ENCODE assay signal across 13 cellular contexts in the genomic region with DNA sequence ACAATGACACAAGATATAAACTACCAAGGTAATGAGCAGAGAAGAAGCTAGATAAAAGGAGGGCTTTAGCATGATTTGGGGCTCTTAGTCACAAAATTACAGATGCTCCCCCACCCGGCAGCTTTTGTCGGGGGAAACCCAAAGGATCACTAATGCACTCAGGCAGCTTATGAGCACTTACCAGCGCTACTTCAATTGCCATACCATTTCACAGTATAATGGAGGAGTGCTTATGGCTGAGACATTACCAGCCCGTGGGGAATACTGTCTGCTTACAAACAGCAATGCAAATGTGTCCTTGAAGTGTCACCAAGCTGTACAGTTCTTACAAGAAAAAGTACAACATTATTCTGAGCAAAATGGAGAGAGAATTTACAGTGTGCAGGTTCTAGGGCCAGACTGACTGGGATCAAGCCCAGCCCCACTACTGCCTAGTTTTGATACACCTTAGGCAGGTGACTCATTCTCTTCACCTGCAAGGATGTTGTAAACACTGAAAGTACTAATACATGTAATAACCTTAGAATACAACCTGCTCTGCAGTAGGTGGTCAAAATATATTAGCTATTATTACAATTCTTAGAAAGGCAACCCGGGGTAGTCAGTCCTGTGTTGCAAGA. TPM values are rescaled to one million over a fixed set of nuclear protein-coding genes. Genes with fewer than 3 reads are reported as not detected.
A peak's percentile ranks its signal among the peaks of the same experiment; 100 is the strongest.
DNase-seq lines count a peak whose midpoint lies in the region; ATAC-seq and TF ChIP-seq lines count a peak whose summit lies in the region.
"Had no signal": no experiment of that assay in that cellular context is flagged by ENCODE, and none has a peak within 500 bp of the region (broad histone marks: within the 10 kb centered on the region; RNA-seq: fewer than 3 reads in every experiment).

No MANE protein-coding gene starts in this region.

- no peak overlapping the region for H2BK12ac ChIP-seq in trophoblast cell (ENCODE audit: low read length)

- peaks cover 38 to 42% of the 10 kb centered on the region in 2 donors for H3K4me1 ChIP-seq in duodenal mucosa (ENCODE audit: control insufficient read depth in 1 of 2, insufficient read depth in 2 of 2, low read length in 2 of 2)
- peaks cover 16 to 17% of the 10 kb centered on the region in 2 experiments for H3K4me1 ChIP-seq in trophoblast cell (ENCODE audit: control insufficient read depth in 1 of 2, insufficient read depth in 2 of 2, low read length in 2 of 2)
- no peaks in the 10 kb centered on the region for H3K4me1 ChIP-seq in osteoblast (ENCODE audit: insufficient read depth, low read length)

- H3K18ac ChIP-seq in trophoblast cell (ENCODE audit: low read length): peak overlapping the region; percentile 40

- H4K12ac ChIP-seq in trophoblast cell (ENCODE audit: low read depth, low read length): no peak overlapping the region

- no peaks in the 10 kb centered on the region for H3K27me3 ChIP-seq in duodenal mucosa (ENCODE audit: control insufficient read depth in 1 of 2, insufficient read depth in 2 of 2, low read length in 2 of 2)
- no peaks in the 10 kb centered on the region for H3K27me3 ChIP-seq in trophoblast cell (ENCODE audit: insufficient read depth, low read length)
- no peaks in the 10 kb centered on the region for H3K27me3 ChIP-seq in osteoblast (ENCODE audit: insufficient read depth, low read length)
- H3K27me3 ChIP-seq: neutrophil had no signal

- H3K36me3 ChIP-seq in duodenal mucosa (ENCODE audit: control insufficient read depth in 1 of 2, insufficient read depth in 2 of 2, low read length in 2 of 2): peaks cover under 1 to 11% of the 10 kb centered on the region in 2 donors
- H3K36me3 ChIP-seq in trophoblast cell (ENCODE audit: control insufficient read depth in 1 of 2, insufficient read depth in 2 of 2, low read length in 2 of 2): peaks cover 0 to 3% of the 10 kb centered on the region in 2 experiments
- H3K36me3 ChIP-seq in osteoblast (ENCODE audit: insufficient read depth, low read length): no peaks in the 10 kb centered on the region

- peaks cover 32% of the 10 kb centered on the region for H4K20me1 ChIP-seq in osteoblast (ENCODE audit: insufficient read depth, low read length)

- peaks cover 9% of the 10 kb centered on the region for H3K79me2 ChIP-seq in trophoblast cell (ENCODE audit: control insufficient read depth, insufficient read depth, low read length, poor library complexity)
- H3K79me2 ChIP-seq in osteoblast (ENCODE audit: insufficient read depth, low read length): peaks cover 88% of the 10 kb centered on the region

- no peak overlapping the region for H3K14ac ChIP-seq in trophoblast cell (ENCODE audit: low read length)

- H2AK5ac ChIP-seq in trophoblast cell (ENCODE audit: low read length): no peak overlapping the region

- DNase-seq in D341Med (ENCODE audit: low spot score): peak; percentile 53
- DNase-seq in NCI-H2107 treated with DMSO at 0.1 percent for 48 hours (lab: John Stamatoyannopoulos, UW; ENCODE audit: unreplicated experiment): peak; percentile 48
- no peak for DNase-seq in trophoblast cell
- DNase-seq in effector CD4-positive, alpha-beta T cell: no peak
- DNase-seq in NCI-H82 treated with DMSO at 0.1 percent for 48 hours (lab: John Stamatoyannopoulos, UW; ENCODE audit: unreplicated experiment): no peak
- DNase-seq in osteoblast (ENCODE audit: insufficient read length, low spot score, missing footprints): no peak
- DNase-seq: activated CD4-positive, alpha-beta T cell treated with anti-CD3 and anti-CD28 coated beads, Interleukin-2, amount 50 U/mL, for 1 hour; head of caudate nucleus; Kasumi-1; left ventricle myocardium superior had no signal

- no peak overlapping the region for H4K8ac ChIP-seq in trophoblast cell (ENCODE audit: low read depth, low read length)

- H3K4me2 ChIP-seq in trophoblast cell (ENCODE audit: low read length) (no peak overlapping the region), osteoblast (ENCODE audit: insufficient read depth, low read length) (no peak overlapping the region)

- H3K79me1 ChIP-seq in trophoblast cell (ENCODE audit: low read length): peaks cover 8% of the 10 kb centered on the region

- H2BK5ac ChIP-seq in trophoblast cell (ENCODE audit: low read depth, low read length, poor library complexity): no peak overlapping the region

- no peak overlapping the region for H3K23ac ChIP-seq in trophoblast cell (ENCODE audit: low read length)

- H3K4me3 ChIP-seq in duodenal mucosa (ENCODE audit: low read depth in 1 of 2, low read length in 2 of 2) (peak overlapping the region; percentile 25 to 44), trophoblast cell (ENCODE audit: low read depth, low read length) (no peak overlapping the region), osteoblast (ENCODE audit: insufficient read depth, low read length) (no peak overlapping the region)

- no peak for ATAC-seq in HG03378 (IDR thresholded peaks at IDR 0.05; ENCODE audit: unreplicated experiment)

- no CpG with 5 or more reads among the region's 5 CpGs for WGBS in trophoblast cell (ENCODE audit: extremely low coverage, insufficient coverage, insufficient read length)

- peak overlapping the region; percentile 22 for H3K4ac ChIP-seq in trophoblast cell (ENCODE audit: low read depth, low read length)

- no peak overlapping the region for H2AFZ ChIP-seq in trophoblast cell (ENCODE audit: insufficient read depth, low read length, poor library complexity)
- no peak overlapping the region for H2AFZ ChIP-seq in osteoblast (ENCODE audit: low read length)

- peak overlapping the region; percentile 46 for H2BK120ac ChIP-seq in trophoblast cell (ENCODE audit: insufficient read depth, low read length, poor library complexity)

- H3K9ac ChIP-seq in duodenal mucosa (ENCODE audit: low read depth in 1 of 2, low read length in 2 of 2) (peak overlapping the region in 1 of 2 donors; percentile 7), trophoblast cell (ENCODE audit: low read length) (no peak overlapping the region)

- H4K91ac ChIP-seq in trophoblast cell (ENCODE audit: low read depth, low read length): no peak overlapping the region

- no peak for TF ChIP-seq CTCF in osteoblast (IDR thresholded peaks at IDR 0.05; ENCODE audit: extremely low read depth, low read depth, low read length)

- H3K9me3 ChIP-seq in duodenal mucosa (ENCODE audit: control insufficient read depth in 1 of 2, low read length in 2 of 2): no peaks in the 10 kb centered on the region
- H3K9me3 ChIP-seq in trophoblast cell (ENCODE audit: insufficient read depth, low read depth, low read length): no peaks in the 10 kb centered on the region
- no peaks in the 10 kb centered on the region for H3K9me3 ChIP-seq in osteoblast (ENCODE audit: low read depth, low read length)
- H3K9me3 ChIP-seq: neutrophil had no signal

- H3K27ac ChIP-seq in duodenal mucosa (ENCODE audit: low read depth, low read length): peak overlapping the region; percentile 67
- H3K27ac ChIP-seq in trophoblast cell (ENCODE audit: low read depth, low read length): peak overlapping the region; percentile 27
- H3K27ac ChIP-seq in osteoblast (ENCODE audit: low read depth, low read length): no peak overlapping the region
- H3K27ac ChIP-seq: neutrophil had no signal

RNA-seq across cellular contexts. Expression of a gene that starts 16.3 kb away (rescaled TPM):
- 20.7 and 20.8 TPM in 2 replicates for polyA plus RNA-seq in trophoblast cell (2013)
- total RNA-seq in osteoblast: 44.2 and 44.9 TPM in 2 replicates

Comparison
In these comparisons a context has a peak if more than half of its experiments do, and no peak if none do; other contexts are left out.
1. DNase-seq: peak in D341Med (single experiment) and NCI-H2107 treated with DMSO at 0.1 percent for 48 hours (single experiment); none in trophoblast cell (0 of 2), effector CD4-positive, alpha-beta T cell (single experiment), NCI-H82 treated with DMSO at 0.1 percent for 48 hours (single experiment) and osteoblast (single experiment).
2. H3K4me3 ChIP-seq: peak in duodenal mucosa (2 of 2); none in trophoblast cell (single experiment) and osteoblast (single experiment).